1 cellular context compared by ENCODE assay signal in the genomic region with DNA sequence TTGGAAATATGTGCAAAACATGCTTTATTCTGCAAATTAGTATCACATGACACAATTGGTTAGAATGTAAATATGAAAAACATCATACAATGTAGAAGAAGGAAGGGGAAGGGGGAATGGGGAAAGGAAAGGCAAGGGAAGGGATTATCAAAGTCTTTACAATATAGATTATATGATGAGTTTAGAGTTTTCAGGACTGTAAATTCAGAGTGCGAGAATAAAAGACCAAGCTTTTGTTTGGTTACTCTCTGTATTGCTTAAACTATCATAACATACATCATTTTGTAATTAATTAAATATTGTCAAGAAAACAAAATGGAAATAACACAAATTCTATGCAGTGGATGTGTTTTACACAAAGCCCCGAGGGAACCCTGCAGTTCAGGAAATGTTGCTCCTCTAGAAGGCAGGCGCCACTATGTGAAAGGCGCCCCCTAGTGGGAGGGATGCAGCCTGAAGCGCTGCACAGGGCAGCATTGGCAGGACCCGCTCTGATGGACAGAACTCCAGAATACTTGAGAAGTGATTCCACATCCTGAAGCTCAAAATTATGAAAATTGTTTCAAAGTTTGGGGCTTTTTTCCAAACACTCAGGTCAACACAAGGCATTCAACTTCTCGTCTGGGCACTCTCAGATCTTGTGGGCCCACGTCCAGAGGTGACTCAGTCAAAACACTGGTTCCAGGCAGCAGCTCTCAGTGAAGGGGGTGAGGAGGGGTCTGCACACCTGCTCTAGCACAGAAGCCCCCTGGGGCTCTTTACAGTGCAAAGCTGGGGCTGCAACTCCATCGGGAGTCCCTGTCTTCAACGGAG.
TF ChIP-seq lines count a peak whose summit lies in the region.

No MANE protein-coding gene starts in this region.

TF ChIP-seq in GM23338, 12 proteins besides CTCF, POLR2A, EP300 and RAD21 (continued from another document):
- TF ChIP-seq, protein P1, sequence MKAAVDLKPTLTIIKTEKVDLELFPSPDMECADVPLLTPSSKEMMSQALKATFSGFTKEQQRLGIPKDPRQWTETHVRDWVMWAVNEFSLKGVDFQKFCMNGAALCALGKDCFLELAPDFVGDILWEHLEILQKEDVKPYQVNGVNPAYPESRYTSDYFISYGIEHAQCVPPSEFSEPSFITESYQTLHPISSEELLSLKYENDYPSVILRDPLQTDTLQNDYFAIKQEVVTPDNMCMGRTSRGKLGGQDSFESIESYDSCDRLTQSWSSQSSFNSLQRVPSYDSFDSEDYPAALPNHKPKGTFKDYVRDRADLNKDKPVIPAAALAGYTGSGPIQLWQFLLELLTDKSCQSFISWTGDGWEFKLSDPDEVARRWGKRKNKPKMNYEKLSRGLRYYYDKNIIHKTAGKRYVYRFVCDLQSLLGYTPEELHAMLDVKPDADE (IDR thresholded peaks at IDR 0.05), result no peak
- TF ChIP-seq, protein P2, sequence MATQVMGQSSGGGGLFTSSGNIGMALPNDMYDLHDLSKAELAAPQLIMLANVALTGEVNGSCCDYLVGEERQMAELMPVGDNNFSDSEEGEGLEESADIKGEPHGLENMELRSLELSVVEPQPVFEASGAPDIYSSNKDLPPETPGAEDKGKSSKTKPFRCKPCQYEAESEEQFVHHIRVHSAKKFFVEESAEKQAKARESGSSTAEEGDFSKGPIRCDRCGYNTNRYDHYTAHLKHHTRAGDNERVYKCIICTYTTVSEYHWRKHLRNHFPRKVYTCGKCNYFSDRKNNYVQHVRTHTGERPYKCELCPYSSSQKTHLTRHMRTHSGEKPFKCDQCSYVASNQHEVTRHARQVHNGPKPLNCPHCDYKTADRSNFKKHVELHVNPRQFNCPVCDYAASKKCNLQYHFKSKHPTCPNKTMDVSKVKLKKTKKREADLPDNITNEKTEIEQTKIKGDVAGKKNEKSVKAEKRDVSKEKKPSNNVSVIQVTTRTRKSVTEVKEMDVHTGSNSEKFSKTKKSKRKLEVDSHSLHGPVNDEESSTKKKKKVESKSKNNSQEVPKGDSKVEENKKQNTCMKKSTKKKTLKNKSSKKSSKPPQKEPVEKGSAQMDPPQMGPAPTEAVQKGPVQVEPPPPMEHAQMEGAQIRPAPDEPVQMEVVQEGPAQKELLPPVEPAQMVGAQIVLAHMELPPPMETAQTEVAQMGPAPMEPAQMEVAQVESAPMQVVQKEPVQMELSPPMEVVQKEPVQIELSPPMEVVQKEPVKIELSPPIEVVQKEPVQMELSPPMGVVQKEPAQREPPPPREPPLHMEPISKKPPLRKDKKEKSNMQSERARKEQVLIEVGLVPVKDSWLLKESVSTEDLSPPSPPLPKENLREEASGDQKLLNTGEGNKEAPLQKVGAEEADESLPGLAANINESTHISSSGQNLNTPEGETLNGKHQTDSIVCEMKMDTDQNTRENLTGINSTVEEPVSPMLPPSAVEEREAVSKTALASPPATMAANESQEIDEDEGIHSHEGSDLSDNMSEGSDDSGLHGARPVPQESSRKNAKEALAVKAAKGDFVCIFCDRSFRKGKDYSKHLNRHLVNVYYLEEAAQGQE (IDR thresholded peaks at IDR 0.05; ENCODE audit: unreplicated experiment), result no peak
- no peak for TF ChIP-seq NANOG (IDR thresholded peaks at IDR 0.05; ENCODE audit: borderline replicate concordance)
- TF ChIP-seq POLR2AphosphoS5 (IDR thresholded peaks at IDR 0.05; ENCODE audit: low read depth), result no peak
- TF ChIP-seq JUNB (IDR thresholded peaks at IDR 0.05; ENCODE audit: unreplicated experiment), result no peak
- TF ChIP-seq ZNF114 (CRISPR knock-in tag; IDR thresholded peaks at IDR 0.05), result no peak
- TF ChIP-seq EZH2phosphoT487 (IDR thresholded peaks at IDR 0.05; ENCODE audit: unreplicated experiment), result no peak
- no peak for TF ChIP-seq ZNF331 (CRISPR knock-in tag; IDR thresholded peaks at IDR 0.05; ENCODE audit: low read depth)
